8 cellular contexts compared by ENCODE assay signal in genomic region chr7:76960398-76960986, GRCh38.
A peak's percentile ranks its signal among the peaks of the same experiment; 100 is the strongest.
DNase-seq lines count a peak whose midpoint lies in the region; ATAC-seq and TF ChIP-seq lines count a peak whose summit lies in the region.
"Not testable (repeated sequence)": the region's sequence is repeated elsewhere in the genome, so short reads cannot be mapped to it uniquely, and the experiment has no call there.

No MANE protein-coding gene starts in this region.

- not testable (repeated sequence) for H3K4me3 ChIP-seq in heart left ventricle; aorta (ENCODE audit: low read length in 2 of 2)

- not testable (repeated sequence) for DNase-seq in activated B cell treated with CpG ODN at 0.5 μM for 24 hours; heart left ventricle; memory B cell (ENCODE audit: low spot score in 2 of 2); aorta

- not testable (repeated sequence) for H3K9me3 ChIP-seq in heart left ventricle; aorta (ENCODE audit: control insufficient read depth, low read length)

- intact Hi-C loops in activated B cell treated with CpG ODN at 0.5 μM for 24 hours (cut with micrococcal nuclease); heart left ventricle (cut with DNase I); aorta (cut with DNase I): not testable (repeated sequence)

- not testable (repeated sequence) for H3K27me3 Mint-ChIP-seq in activated B cell treated with CpG ODN at 0.5 μM for 24 hours, memory B cell

- POLR2A ChIA-PET in activated B cell treated with CpG ODN at 0.5 μM for 24 hours (lab: Charles Lee): not testable (repeated sequence)

- H3K4me1 ChIP-seq in heart left ventricle; aorta (ENCODE audit: control insufficient read depth in 1 of 2, insufficient read depth in 2 of 2, low read length in 2 of 2): not testable (repeated sequence)

- H3K9me3 Mint-ChIP-seq in activated B cell treated with CpG ODN at 0.5 μM for 24 hours, memory B cell: not testable (repeated sequence)

- H3K36me3 Mint-ChIP-seq in activated B cell treated with CpG ODN at 0.5 μM for 24 hours (ENCODE audit: low read depth); memory B cell: not testable (repeated sequence)

- not testable (repeated sequence) for H3K4me1 Mint-ChIP-seq in activated B cell treated with CpG ODN at 0.5 μM for 24 hours, memory B cell

- H3K27ac Mint-ChIP-seq in activated B cell treated with CpG ODN at 0.5 μM for 24 hours, memory B cell: not testable (repeated sequence)

- TF ChIP-seq CTCF in activated B cell treated with CpG ODN at 0.5 μM for 24 hours (IDR thresholded peaks at IDR 0.05); heart left ventricle (IDR thresholded peaks at IDR 0.05): not testable (repeated sequence)

- no CpG with 5 or more reads among the region's 16 CpGs for WGBS in heart left ventricle, 4 donors
- whole genome bisulfite sequencing in aorta, 2 donors: no CpG with 5 or more reads among the region's 16 CpGs

- H3K27me3 ChIP-seq in heart left ventricle; aorta (ENCODE audit: control insufficient read depth in 1 of 2, insufficient read depth in 2 of 2, low read length in 1 of 2): not testable (repeated sequence)

- H3K4me3 Mint-ChIP-seq in activated B cell treated with CpG ODN at 0.5 μM for 24 hours, memory B cell: not testable (repeated sequence)

- not testable (repeated sequence) for H3K27ac ChIP-seq in heart left ventricle; aorta (ENCODE audit: low read depth in 1 of 2, low read length in 2 of 2)

- not testable (repeated sequence) for TF ChIP-seq POLR2A in heart left ventricle (IDR thresholded peaks at IDR 0.05)

- not testable (repeated sequence) for H3K36me3 ChIP-seq in heart left ventricle; aorta (ENCODE audit: control insufficient read depth in 1 of 2, insufficient read depth in 2 of 2, low read length in 1 of 2)

- ATAC-seq in GM19035 (IDR thresholded peaks at IDR 0.05; ENCODE audit: unreplicated experiment) (peak; percentile 22), GM21528 (IDR thresholded peaks at IDR 0.05; ENCODE audit: low FRiP score, unreplicated experiment) (peak; percentile 35), HG02884 (IDR thresholded peaks at IDR 0.05; ENCODE audit: unreplicated experiment) (peak; percentile 26), HG03354 (IDR thresholded peaks at IDR 0.05; ENCODE audit: poor library complexity, severe bottlenecking, unreplicated experiment) (peak; percentile 17), activated B cell treated with CpG ODN at 0.5 μM for 24 hours (ENCODE audit: low read depth) (peak; percentile 24), heart left ventricle (peak in 3 of 4 donors; percentile 18 to 48 (median 19)), memory B cell (ENCODE audit: low read depth) (peak; percentile 52), aorta (ENCODE audit: low FRiP score) (peak; percentile 47)

- CTCF ChIA-PET in activated B cell treated with CpG ODN at 0.5 μM for 24 hours (lab: Charles Lee): not testable (repeated sequence)
